8 cellular contexts compared by ENCODE assay signal in genomic region chr19:41363371-41363752, GRCh38. TPM values are rescaled to one million over a fixed set of nuclear protein-coding genes. Genes with fewer than 3 reads are reported as not detected.
A peak's percentile ranks its signal among the peaks of the same experiment; 100 is the strongest.
DNase-seq lines count a peak whose midpoint lies in the region; FAIRE-seq and TF ChIP-seq lines count a peak whose summit lies in the region.

No MANE protein-coding gene starts in this region.

- H3K9me3 ChIP-seq in esophagus muscularis mucosa (no peaks in the 10 kb centered on the region), prostate gland (no peaks in the 10 kb centered on the region)

- POLR2A ChIA-PET in RWPE1 (lab: Yijun Ruan, JAX; ENCODE audit: low non-redundant PET) = interaction anchor here (0.6 to 1.6 kb wide), 2 partner anchors 12 to 18 kb away, joined by 4 to 9 read pairs; no protein-coding TSS in a partner anchor

- WGBS in esophagus muscularis mucosa = 50% methylated on average over 6 of the region's 6 CpGs
- WGBS in prostate gland = 45% methylated on average over 6 of the region's 6 CpGs

- CTCF ChIA-PET in RWPE1 (lab: Yijun Ruan, JAX) = interaction anchor here (1.6 kb wide), 1 partner anchor 55 kb away, joined by 6 read pairs; no protein-coding TSS in a partner anchor

- H3K4me3 ChIP-seq in GM08714 (ENCODE audit: low read length) (peak overlapping the region; percentile 87; the same call in 1 of the 2 replicates), esophagus muscularis mucosa (peak overlapping the region; percentile 65 to 82 (median 74)), prostate gland (peak overlapping the region; percentile 67 to 68)

- no peak for FAIRE-seq in RCC 7860 (lab: Jason Lieb, UNC)

- H3K27me3 ChIP-seq in esophagus muscularis mucosa (no peaks in the 10 kb centered on the region), prostate gland (replicated peaks; ENCODE audit: insufficient read depth) (no peaks in the 10 kb centered on the region)

- TF ChIP-seq EP300 in esophagus muscularis mucosa (IDR thresholded peaks at IDR 0.05) = no peak

- DNase-seq in RWPE1 (ENCODE audit: low spot score) = no peak
- DNase-seq in esophagus muscularis mucosa (ENCODE audit: extremely low spot score) = no peak
- no peak for DNase-seq in prostate gland (ENCODE audit: low spot score)
- DNase-seq in RCC 7860 (ENCODE audit: low spot score) = no peak
- DNase-seq in NCI-H748 treated with DMSO at 0.1 percent for 48 hours (lab: John Stamatoyannopoulos, UW) = no peak
- no peak for DNase-seq in superior temporal gyrus (ENCODE audit: extremely low spot score)
- DNase-seq in H4 (ENCODE audit: low spot score) = no peak

- H3K36me3 ChIP-seq in esophagus muscularis mucosa (peaks cover 0 to 4% (median 0%) of the 10 kb centered on the region in 4 donors), prostate gland (no peaks in the 10 kb centered on the region)

- intact Hi-C loops in esophagus muscularis mucosa (cut with DNase I) = no loop called here
- intact Hi-C loops in prostate gland (cut with DNase I) = no loop called here

- H3K4me1 ChIP-seq in esophagus muscularis mucosa (peaks cover 5 to 26% (median 20%) of the 10 kb centered on the region in 4 donors), prostate gland (replicated peaks) (peaks cover 3% of the 10 kb centered on the region)

- no peak for TF ChIP-seq POLR2A in esophagus muscularis mucosa (IDR thresholded peaks at IDR 0.05; ENCODE audit: low read depth)
- TF ChIP-seq POLR2A in prostate gland (IDR thresholded peaks at IDR 0.05) = no peak

- TF ChIP-seq CTCF in RWPE1 (conservative IDR thresholded peaks at IDR 0.05; ENCODE audit: low read depth) (no peak), esophagus muscularis mucosa (IDR thresholded peaks at IDR 0.05) (no peak), prostate gland (IDR thresholded peaks at IDR 0.05) (no peak)

- H3K27ac ChIP-seq in RWPE1 (peak overlapping the region; percentile 98), esophagus muscularis mucosa (replicated peaks in 1 of 4) (peak overlapping the region; percentile 93 to 99 (median 96)), prostate gland (peak overlapping the region; percentile 96 to 99)

RNA-seq across cellular contexts. Expression of gene B9D2, which starts 0.6 kb away (rescaled TPM):
- total RNA-seq in esophagus muscularis mucosa (1 to 10 TPM; 4.9 to 9.3 (median 6.9) TPM), prostate gland (10 to 100 TPM; 10.7 to 17.1 TPM)
- 7.5 and 9.3 TPM in 2 replicates for total RNA-seq in H4 (2014; rRNA removed; shearing (Covaris generic))

RNA-seq across cellular contexts. Expression of gene TGFB1, which starts 9.6 kb away (rescaled TPM):
- total RNA-seq in esophagus muscularis mucosa (10 to 100 TPM; 29.8 to 52.4 (median 31.8) TPM), prostate gland (10 to 100 TPM in 1 of 2 donors, 1 to 10 TPM in 1; 9.7 to 32.4 TPM)
- 12.5 and 15.4 TPM in 2 replicates for total RNA-seq in H4 (2014; rRNA removed; shearing (Covaris generic))

RNA-seq across cellular contexts. Expression of gene TMEM91, which starts 13.0 kb away (rescaled TPM):
- total RNA-seq in esophagus muscularis mucosa (10 to 100 TPM in 3 of 4 donors, 1 to 10 TPM in 1; 9.7 to 17.2 (median 14.1) TPM), prostate gland (10 to 100 TPM; 15.7 to 19.7 TPM)
- 0.08 and 0.97 TPM in 2 replicates for total RNA-seq in H4 (2014; rRNA removed; shearing (Covaris generic))

RNA-seq across cellular contexts. Expression of gene EXOSC5, which starts 33.8 kb away (rescaled TPM):
- 10 to 100 TPM; 11.2 to 15.2 (median 13.2) TPM for total RNA-seq in esophagus muscularis mucosa
- 10 to 100 TPM; 29.6 to 34.0 TPM for total RNA-seq in prostate gland
- 28.5 and 28.9 TPM in 2 replicates for total RNA-seq in H4 (2014; rRNA removed; shearing (Covaris generic))

RNA-seq across cellular contexts. Expression of gene BCKDHA, which starts 34.3 kb away (rescaled TPM):
- 10 to 100 TPM; 40.7 to 75.2 (median 54.0) TPM for total RNA-seq in esophagus muscularis mucosa
- total RNA-seq in prostate gland = 10 to 100 TPM; 69.0 to 72.5 TPM
- 32.6 and 47.7 TPM in 2 replicates for total RNA-seq in H4 (2014; rRNA removed; shearing (Covaris generic))
